In genomic region chr18:69897397-69898108, GRCh38 we compare ENCODE assay signal across 9 cellular contexts. TPM values are rescaled to one million over a fixed set of nuclear protein-coding genes. Genes with fewer than 3 reads are reported as not detected.
DNase-seq lines count a peak whose midpoint lies in the region; ATAC-seq, FAIRE-seq and TF ChIP-seq lines count a peak whose summit lies in the region.
"Had no signal": no experiment of that assay in that cellular context is flagged by ENCODE, and none has a peak within 500 bp of the region (broad histone marks: within the 10 kb centered on the region; RNA-seq: fewer than 3 reads in every experiment).

No MANE protein-coding gene starts in this region.

- no peak overlapping the region for H3K4me2 ChIP-seq in neural progenitor cell

- no peaks in the 10 kb centered on the region for H3F3A ChIP-seq in neural progenitor cell (ENCODE audit: low read depth)

- DNase-seq in GM12892 (ENCODE audit: insufficient read length) (no peak), neural progenitor cell (ENCODE audit: low spot score) (no peak), NCI-H774 (lab: John Stamatoyannopoulos, UW) (no peak), hepatic stellate cell (ENCODE audit: low spot score) (no peak), cerebellar cortex (ENCODE audit: low spot score) (no peak)
- DNase-seq in activated naive CD8-positive, alpha-beta T cell treated with anti-CD3 and anti-CD28 coated beads, Interleukin-2, amount 50 U/mL, for 24 hours = no peak
- DNase-seq: SHP77 had no signal

- H3K4me1 Mint-ChIP-seq in activated naive CD8-positive, alpha-beta T cell treated with anti-CD3 and anti-CD28 coated beads, Interleukin-2, amount 50 U/mL, for 24 hours = peaks cover 70% of the 10 kb centered on the region
- no peaks in the 10 kb centered on the region for H3K4me1 Mint-ChIP-seq in neural progenitor cell

- H3K79me2 ChIP-seq in neural progenitor cell (ENCODE audit: low read depth) = no peaks in the 10 kb centered on the region

- no peak overlapping the region for H3K4me3 ChIP-seq in neural progenitor cell

- H3K36me3 Mint-ChIP-seq in activated naive CD8-positive, alpha-beta T cell treated with anti-CD3 and anti-CD28 coated beads, Interleukin-2, amount 50 U/mL, for 24 hours (ENCODE audit: low read depth) = peaks cover 58% of the 10 kb centered on the region
- no peaks in the 10 kb centered on the region for H3K36me3 Mint-ChIP-seq in neural progenitor cell

- H3K27me3 Mint-ChIP-seq in activated naive CD8-positive, alpha-beta T cell treated with anti-CD3 and anti-CD28 coated beads, Interleukin-2, amount 50 U/mL, for 24 hours = no peaks in the 10 kb centered on the region
- no peaks in the 10 kb centered on the region for H3K27me3 Mint-ChIP-seq in neural progenitor cell (ENCODE audit: insufficient read depth, low read depth)

- FAIRE-seq in GM12892 (lab: Jason Lieb, UNC) = peak; percentile 73

- no peak overlapping the region for H2AFZ ChIP-seq in neural progenitor cell (replicated peaks)

- ATAC-seq in GM21515 (IDR thresholded peaks at IDR 0.05; ENCODE audit: unreplicated experiment) (peak; percentile 49), HG03520 (IDR thresholded peaks at IDR 0.05; ENCODE audit: unreplicated experiment) (peak; percentile 44)
- peak; percentile 65 for ATAC-seq in activated naive CD8-positive, alpha-beta T cell treated with anti-CD3 and anti-CD28 coated beads, Interleukin-2, amount 50 U/mL, for 24 hours

- H3K9ac ChIP-seq in neural progenitor cell = no peak overlapping the region

- no peaks in the 10 kb centered on the region for H4K20me1 ChIP-seq in neural progenitor cell (ENCODE audit: low read depth)

- peaks cover 5% of the 10 kb centered on the region for H3K9me3 Mint-ChIP-seq in activated naive CD8-positive, alpha-beta T cell treated with anti-CD3 and anti-CD28 coated beads, Interleukin-2, amount 50 U/mL, for 24 hours
- peaks cover 3% of the 10 kb centered on the region for H3K9me3 Mint-ChIP-seq in neural progenitor cell

- no peaks in the 10 kb centered on the region for H3K36me3 ChIP-seq in neural progenitor cell

- peak overlapping the region; percentile 74 for H3K4me3 Mint-ChIP-seq in activated naive CD8-positive, alpha-beta T cell treated with anti-CD3 and anti-CD28 coated beads, Interleukin-2, amount 50 U/mL, for 24 hours
- H3K4me3 Mint-ChIP-seq in neural progenitor cell = no peak overlapping the region

- no peak for TF ChIP-seq POLR2A in GM12892 (IDR thresholded peaks at IDR 0.05; ENCODE audit: low read depth, low read length)

- H3K9me3 ChIP-seq in neural progenitor cell (ENCODE audit: low read depth) = no peaks in the 10 kb centered on the region

- H3K27ac ChIP-seq in neural progenitor cell = no peak overlapping the region

- H3K27ac Mint-ChIP-seq in activated naive CD8-positive, alpha-beta T cell treated with anti-CD3 and anti-CD28 coated beads, Interleukin-2, amount 50 U/mL, for 24 hours = peak overlapping the region; percentile 98
- no peak overlapping the region for H3K27ac Mint-ChIP-seq in neural progenitor cell

- TF ChIP-seq CTCF in neural progenitor cell (IDR thresholded peaks at IDR 0.05) = no peak

- H3K4me1 ChIP-seq in neural progenitor cell = no peaks in the 10 kb centered on the region

- H3K27me3 ChIP-seq in neural progenitor cell = no peaks in the 10 kb centered on the region

RNA-seq across cellular contexts. Expression of gene CD226, which starts 50.1 kb away (rescaled TPM):
- 89.6 TPM for polyA plus RNA-seq in GM12892 (2012; ENCODE audit: missing spikeins)
- total RNA-seq in neural progenitor cell (ENCODE audit: low replicate concordance) = 0.06 TPM in 1 of 2 replicates, not detected in the other
